In genomic region chr3:149971403-149972075, GRCh38 we compare ENCODE assay signal across 8 cellular contexts. TPM values are rescaled to one million over a fixed set of nuclear protein-coding genes. Genes with fewer than 3 reads are reported as not detected.
DNase-seq lines count a peak whose midpoint lies in the region; ATAC-seq and TF ChIP-seq lines count a peak whose summit lies in the region.

No MANE protein-coding gene starts in this region.

- peak overlapping the region; percentile 83 for H3K4me2 ChIP-seq in mesendoderm (ENCODE audit: low read length)

- ATAC-seq in HG02884 (IDR thresholded peaks at IDR 0.05; ENCODE audit: unreplicated experiment) (peak; percentile 26), GM18873 (IDR thresholded peaks at IDR 0.05; ENCODE audit: low FRiP score, unreplicated experiment) (no peak)
- ATAC-seq in activated CD8-positive, alpha-beta memory T cell treated with anti-CD3 and anti-CD28 coated beads, Interleukin-2, amount 10 ng/mL, durations not matched to agents 7 days and 5 days: peak; percentile 24
- no peak for ATAC-seq in stimulated activated memory B cell treated with anti-CD40 and anti-IgM and Interleukin-4, amounts not matched to agents 10 μg/mL and 1 μg/mL and 100 μg/mL, for 72 hours

- H3K36me3 Mint-ChIP-seq in activated CD8-positive, alpha-beta memory T cell treated with anti-CD3 and anti-CD28 coated beads, Interleukin-2, amount 10 ng/mL, durations not matched to agents 7 days and 5 days: peaks cover 2% of the 10 kb centered on the region
- H3K36me3 Mint-ChIP-seq in endodermal cell (ENCODE audit: low read depth): peaks cover 10% of the 10 kb centered on the region
- no peaks in the 10 kb centered on the region for H3K36me3 Mint-ChIP-seq in stimulated activated memory B cell treated with anti-CD40 and anti-IgM and Interleukin-4, amounts not matched to agents 10 μg/mL and 1 μg/mL and 100 μg/mL, for 72 hours

- H3K27ac ChIP-seq in endodermal cell (ENCODE audit: low read depth, low read length): peak overlapping the region; percentile 98
- H3K27ac ChIP-seq in mesendoderm (ENCODE audit: low read depth, low read length): peak overlapping the region; percentile 98

- TF ChIP-seq CTCF in endodermal cell (conservative IDR thresholded peaks at IDR 0.05): no peak

- peak overlapping the region; percentile 9 for H4K5ac ChIP-seq in mesendoderm (ENCODE audit: low read length)

- H3K4me3 Mint-ChIP-seq in activated CD8-positive, alpha-beta memory T cell treated with anti-CD3 and anti-CD28 coated beads, Interleukin-2, amount 10 ng/mL, durations not matched to agents 7 days and 5 days: peak overlapping the region; percentile 80
- peak overlapping the region; percentile 76 for H3K4me3 Mint-ChIP-seq in endodermal cell
- peak overlapping the region; percentile 89 for H3K4me3 Mint-ChIP-seq in stimulated activated memory B cell treated with anti-CD40 and anti-IgM and Interleukin-4, amounts not matched to agents 10 μg/mL and 1 μg/mL and 100 μg/mL, for 72 hours

- no peak overlapping the region for H4K8ac ChIP-seq in mesendoderm (ENCODE audit: low read depth, low read length)

- H2AK5ac ChIP-seq in mesendoderm (ENCODE audit: low read length): no peak overlapping the region

- CTCF ChIA-PET in activated CD8-positive, alpha-beta memory T cell treated with anti-CD3 and anti-CD28 coated beads, Interleukin-2, amount 10 ng/mL, durations not matched to agents 7 days and 5 days (lab: Charles Lee): interaction anchor here (1.5 kb wide), 1 partner anchor 212 kb away, joined by 8 read pairs; no protein-coding TSS in a partner anchor

- H3K36me3 ChIP-seq in endodermal cell (ENCODE audit: control insufficient read depth, insufficient read depth, low read length) (peaks cover 21% of the 10 kb centered on the region), mesendoderm (ENCODE audit: control insufficient read depth, insufficient read depth, low read length) (no peaks in the 10 kb centered on the region)

- DNase-seq in ELF-1 (ENCODE audit: low read depth, low spot score) (peak; percentile 86), NCI-H226 (peak; percentile 27), endodermal cell (peak; percentile 90), mesendoderm (peak; percentile 90)
- peak; percentile 43 for DNase-seq in activated CD8-positive, alpha-beta memory T cell treated with anti-CD3 and anti-CD28 coated beads, Interleukin-2, amount 10 ng/mL, durations not matched to agents 7 days and 5 days

- 0 to 1% methylated on average over 35 to 42 of the region's 42 CpGs for WGBS in endodermal cell (ENCODE audit: insufficient coverage in 1 of 2, insufficient read length in 1 of 2), 2 experiments
- no CpG with 5 or more reads among the region's 42 CpGs for WGBS in mesendoderm (ENCODE audit: extremely low coverage, insufficient coverage, low lambda C conversion rate)

- H3K9ac ChIP-seq in endodermal cell (ENCODE audit: extremely low read depth, low read length, poor library complexity, severe bottlenecking): peak overlapping the region; percentile 68
- peak overlapping the region; percentile 81 for H3K9ac ChIP-seq in mesendoderm (ENCODE audit: low read length)

- no peak overlapping the region for H2BK15ac ChIP-seq in mesendoderm (replicated peaks; ENCODE audit: low read depth)

- H3K27ac Mint-ChIP-seq in activated CD8-positive, alpha-beta memory T cell treated with anti-CD3 and anti-CD28 coated beads, Interleukin-2, amount 10 ng/mL, durations not matched to agents 7 days and 5 days: no peak overlapping the region
- H3K27ac Mint-ChIP-seq in endodermal cell: peak overlapping the region; percentile 97
- peak overlapping the region; percentile 69 for H3K27ac Mint-ChIP-seq in stimulated activated memory B cell treated with anti-CD40 and anti-IgM and Interleukin-4, amounts not matched to agents 10 μg/mL and 1 μg/mL and 100 μg/mL, for 72 hours

- peaks cover 31% of the 10 kb centered on the region for H3K79me2 ChIP-seq in mesendoderm (ENCODE audit: control insufficient read depth, insufficient read depth, low read length)

- no peak overlapping the region for H2BK5ac ChIP-seq in mesendoderm (ENCODE audit: low read length)

- H3K18ac ChIP-seq in mesendoderm (ENCODE audit: low read length): peak overlapping the region; percentile 99

- H3K4ac ChIP-seq in mesendoderm (ENCODE audit: low read depth, low read length): peak overlapping the region; percentile 61

- peak overlapping the region; percentile 91 for H3K56ac ChIP-seq in mesendoderm (ENCODE audit: low read length)

- H3K79me1 ChIP-seq in mesendoderm (ENCODE audit: low read length): no peaks in the 10 kb centered on the region

- no peaks in the 10 kb centered on the region for H3K27me3 ChIP-seq in endodermal cell (ENCODE audit: control insufficient read depth, insufficient read depth, low read length, poor library complexity, severe bottlenecking)
- no peaks in the 10 kb centered on the region for H3K27me3 ChIP-seq in mesendoderm (ENCODE audit: insufficient read depth, low read length, poor library complexity)

- no peaks in the 10 kb centered on the region for H3K9me3 Mint-ChIP-seq in activated CD8-positive, alpha-beta memory T cell treated with anti-CD3 and anti-CD28 coated beads, Interleukin-2, amount 10 ng/mL, durations not matched to agents 7 days and 5 days (ENCODE audit: low read depth)
- no peaks in the 10 kb centered on the region for H3K9me3 Mint-ChIP-seq in endodermal cell
- H3K9me3 Mint-ChIP-seq in stimulated activated memory B cell treated with anti-CD40 and anti-IgM and Interleukin-4, amounts not matched to agents 10 μg/mL and 1 μg/mL and 100 μg/mL, for 72 hours: no peaks in the 10 kb centered on the region

- H3K23ac ChIP-seq in mesendoderm (ENCODE audit: low read length): peak overlapping the region; percentile 59

- peaks cover 12% of the 10 kb centered on the region for H3K4me1 Mint-ChIP-seq in activated CD8-positive, alpha-beta memory T cell treated with anti-CD3 and anti-CD28 coated beads, Interleukin-2, amount 10 ng/mL, durations not matched to agents 7 days and 5 days
- H3K4me1 Mint-ChIP-seq in endodermal cell: peaks cover 22% of the 10 kb centered on the region
- peaks cover 15% of the 10 kb centered on the region for H3K4me1 Mint-ChIP-seq in stimulated activated memory B cell treated with anti-CD40 and anti-IgM and Interleukin-4, amounts not matched to agents 10 μg/mL and 1 μg/mL and 100 μg/mL, for 72 hours

- peaks cover 62% of the 10 kb centered on the region for H3K27me3 Mint-ChIP-seq in activated CD8-positive, alpha-beta memory T cell treated with anti-CD3 and anti-CD28 coated beads, Interleukin-2, amount 10 ng/mL, durations not matched to agents 7 days and 5 days
- H3K27me3 Mint-ChIP-seq in endodermal cell (ENCODE audit: insufficient read depth): no peaks in the 10 kb centered on the region
- H3K27me3 Mint-ChIP-seq in stimulated activated memory B cell treated with anti-CD40 and anti-IgM and Interleukin-4, amounts not matched to agents 10 μg/mL and 1 μg/mL and 100 μg/mL, for 72 hours: peaks cover 13% of the 10 kb centered on the region

- no peaks in the 10 kb centered on the region for H3K9me3 ChIP-seq in endodermal cell (ENCODE audit: control insufficient read depth, low read length)

- H3K4me3 ChIP-seq in endodermal cell (ENCODE audit: low read length) (peak overlapping the region; percentile 92), mesendoderm (ENCODE audit: low read length) (peak overlapping the region; percentile 71)

- peak overlapping the region; percentile 31 for H2BK120ac ChIP-seq in mesendoderm (ENCODE audit: low read depth, low read length)

- H3K4me1 ChIP-seq in endodermal cell (ENCODE audit: control insufficient read depth, insufficient read depth, low read length) (peaks cover 9% of the 10 kb centered on the region), mesendoderm (ENCODE audit: control insufficient read depth, low read depth, low read length) (no peaks in the 10 kb centered on the region)

RNA-seq across cellular contexts. Expression of gene PFN2, which starts 0.8 kb away (rescaled TPM):
- 1 to 10 TPM; 1.0 to 1.1 TPM for total RNA-seq in activated CD8-positive, alpha-beta memory T cell treated with anti-CD3 and anti-CD28 coated beads, Interleukin-2, amount 10 ng/mL, durations not matched to agents 7 days and 5 days
- total RNA-seq in endodermal cell: 100 to 1,000 TPM; 144 to 157 TPM
- polyA plus RNA-seq in endodermal cell (2013, experiment 1 of 2): 456 TPM
- polyA plus RNA-seq in endodermal cell (2013, experiment 2 of 2): 425 TPM
- 129 TPM for polyA plus RNA-seq in mesendoderm (2013, experiment 1 of 2)
- 138 TPM for polyA plus RNA-seq in mesendoderm (2013, experiment 2 of 2)

Comparison
In these comparisons a context has a peak if more than half of its experiments do, and no peak if none do; other contexts are left out.
1. DNase-seq: peak in every context shown above with its lines; median percentile 90 in endodermal cell; 90 in mesendoderm; 86 in ELF-1; 43 in activated CD8-positive, alpha-beta memory T cell treated with anti-CD3 and anti-CD28 coated beads, Interleukin-2, amount 10 ng/mL, durations not matched to agents 7 days and 5 days; 27 in NCI-H226.
2. ATAC-seq: peak in HG02884 (single experiment) and activated CD8-positive, alpha-beta memory T cell treated with anti-CD3 and anti-CD28 coated beads, Interleukin-2, amount 10 ng/mL, durations not matched to agents 7 days and 5 days (single experiment); none in stimulated activated memory B cell treated with anti-CD40 and anti-IgM and Interleukin-4, amounts not matched to agents 10 μg/mL and 1 μg/mL and 100 μg/mL, for 72 hours (single experiment) and GM18873 (single experiment).
3. RNA of gene PFN2, which starts 0.8 kb away (total RNA-seq): 144 to 157 TPM in endodermal cell; 1.0 to 1.1 TPM in activated CD8-positive, alpha-beta memory T cell treated with anti-CD3 and anti-CD28 coated beads, Interleukin-2, amount 10 ng/mL, durations not matched to agents 7 days and 5 days; every median in the first group is over 10 times any median in the second.
4. Peak in every context shown above with its lines, with median percentiles within 50 percentile points of each other: H3K4me3 Mint-ChIP-seq.